ENCODE assay signal across 2 cellular contexts in the genomic region with DNA sequence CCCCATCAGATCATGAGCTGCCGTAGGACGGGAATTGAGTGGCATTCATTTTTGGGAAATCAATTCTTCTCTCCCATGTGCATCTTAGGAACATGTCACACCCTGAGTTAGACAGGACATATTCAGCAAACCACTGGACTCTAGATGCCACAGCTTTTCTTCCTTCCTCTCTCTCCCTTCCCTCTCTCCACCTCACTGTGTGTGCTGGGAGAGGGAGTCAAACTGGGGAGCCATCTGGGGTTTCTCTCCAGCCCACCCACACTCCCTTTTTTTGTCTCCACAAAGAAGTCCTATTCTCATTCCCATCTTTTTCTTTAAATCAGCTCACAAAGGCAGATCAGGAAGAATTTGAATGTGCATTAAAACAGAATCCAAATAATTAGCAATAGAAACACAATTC.
TF ChIP-seq lines count a peak whose summit lies in the region.

No MANE protein-coding gene starts in this region.

TF ChIP-seq in WTC11, 78 proteins besides CTCF, POLR2A, EP300 and RAD21:
- TF ChIP-seq ZNF138 (CRISPR knock-in tag; conservative IDR thresholded peaks at IDR 0.05) (no peak), ZNF263 (CRISPR knock-in tag; IDR thresholded peaks at IDR 0.05; ENCODE audit: low read depth) (no peak)
TF ChIP-seq in WTC11: peak in this region for 0.

TF ChIP-seq in H1, 55 proteins besides CTCF, POLR2A, EP300 and RAD21:
- peak; percentile 30 for TF ChIP-seq ASH2L (IDR thresholded peaks at IDR 0.05; ENCODE audit: low read length)
- no peak for TF ChIP-seq NANOG (IDR thresholded peaks at IDR 0.05; ENCODE audit: insufficient read depth, low read depth, low read length, poor library complexity, severe bottlenecking)
